1 cellular context compared by ENCODE assay signal in genomic region chr3:161969867-161970266, GRCh38.
TF ChIP-seq lines count a peak whose summit lies in the region.

No MANE protein-coding gene starts in this region.

TF ChIP-seq in IMR-90, 13 proteins besides CTCF, POLR2A, EP300 and RAD21 (continued from another document):
- no peak for TF ChIP-seq USF2 (IDR thresholded peaks at IDR 0.05; ENCODE audit: low read depth, low read length)
- TF ChIP-seq MXI1 (IDR thresholded peaks at IDR 0.05; ENCODE audit: borderline replicate concordance, low read depth, low read length): no peak
- no peak for TF ChIP-seq RFX5 (IDR thresholded peaks at IDR 0.05; ENCODE audit: low read depth, low read length)
- TF ChIP-seq CEBPB (IDR thresholded peaks at IDR 0.05; ENCODE audit: low read depth, low read length): no peak
- no peak for TF ChIP-seq NFE2L2 (IDR thresholded peaks at IDR 0.05; ENCODE audit: low read depth, low read length)
- TF ChIP-seq, protein P1, sequence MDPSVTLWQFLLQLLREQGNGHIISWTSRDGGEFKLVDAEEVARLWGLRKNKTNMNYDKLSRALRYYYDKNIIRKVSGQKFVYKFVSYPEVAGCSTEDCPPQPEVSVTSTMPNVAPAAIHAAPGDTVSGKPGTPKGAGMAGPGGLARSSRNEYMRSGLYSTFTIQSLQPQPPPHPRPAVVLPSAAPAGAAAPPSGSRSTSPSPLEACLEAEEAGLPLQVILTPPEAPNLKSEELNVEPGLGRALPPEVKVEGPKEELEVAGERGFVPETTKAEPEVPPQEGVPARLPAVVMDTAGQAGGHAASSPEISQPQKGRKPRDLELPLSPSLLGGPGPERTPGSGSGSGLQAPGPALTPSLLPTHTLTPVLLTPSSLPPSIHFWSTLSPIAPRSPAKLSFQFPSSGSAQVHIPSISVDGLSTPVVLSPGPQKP (IDR thresholded peaks at IDR 0.05; ENCODE audit: borderline replicate concordance, low read depth, low read length): no peak
- TF ChIP-seq FOS (IDR thresholded peaks at IDR 0.05; ENCODE audit: low read depth, low read length): no peak
- no peak for TF ChIP-seq RCOR1 (IDR thresholded peaks at IDR 0.05; ENCODE audit: insufficient replicate concordance, low read length)
- TF ChIP-seq MAZ (IDR thresholded peaks at IDR 0.05; ENCODE audit: borderline replicate concordance, low read depth, low read length): no peak
- no peak for TF ChIP-seq CHD1 (IDR thresholded peaks at IDR 0.05; ENCODE audit: low read depth, low read length)
TF ChIP-seq in IMR-90: peak in this region for 0.
